In the genomic region with DNA sequence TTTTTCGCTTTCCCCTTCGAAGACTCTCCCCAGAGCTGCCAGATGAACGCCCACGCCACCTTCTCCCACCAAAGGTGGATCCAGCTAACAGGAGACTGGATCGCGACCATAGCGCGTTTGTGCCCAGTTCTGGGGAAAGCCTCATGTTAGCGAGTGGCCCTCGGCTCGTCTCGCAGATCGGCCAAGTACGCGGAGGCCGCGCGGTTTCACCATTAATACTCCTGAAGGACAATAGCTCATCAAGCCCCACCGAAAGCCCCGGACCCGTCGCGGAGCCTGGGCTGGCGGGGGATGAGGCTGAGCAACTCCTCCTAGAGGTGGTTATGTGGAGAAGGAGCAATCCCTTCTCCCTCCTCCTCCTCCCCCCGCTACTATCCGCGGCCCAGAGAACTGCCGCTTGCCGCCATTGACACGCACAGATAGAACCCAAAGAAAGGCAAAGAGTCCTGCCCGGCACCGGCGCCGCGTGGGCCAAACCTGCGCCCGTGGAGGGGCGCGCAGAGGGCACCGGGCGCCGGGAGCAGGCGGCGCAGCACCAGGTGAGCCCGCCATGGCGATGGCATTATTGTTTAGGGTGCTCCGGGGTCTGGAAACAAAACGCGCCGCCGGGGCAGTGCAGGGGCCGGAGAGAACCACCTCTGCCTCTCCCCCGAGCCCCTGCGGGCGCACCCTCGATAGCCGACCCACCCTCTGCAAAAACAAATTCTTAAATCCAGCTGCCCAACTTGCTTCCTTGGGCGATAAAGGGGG, we compare ENCODE assay signal across 9 cellular contexts. TPM values are rescaled to one million over a fixed set of nuclear protein-coding genes. Genes with fewer than 3 reads are reported as not detected.
DNase-seq lines count a peak whose midpoint lies in the region; ATAC-seq and TF ChIP-seq lines count a peak whose summit lies in the region.
"Had no signal": no experiment of that assay in that cellular context is flagged by ENCODE, and none has a peak within 500 bp of the region (broad histone marks: within the 10 kb centered on the region; RNA-seq: fewer than 3 reads in every experiment).

MACROH2A2 (plus strand) TSS at position 385 of the 750 bp plus-strand sequence. CDS start 22,813 bp downstream, outside the sequence.

- no peak for TF ChIP-seq EP300 in stomach (IDR thresholded peaks at IDR 0.05)

- no peaks in the 10 kb centered on the region for H3K36me3 Mint-ChIP-seq in T-helper 17 cell (ENCODE audit: low read depth)

- peaks cover 80% of the 10 kb centered on the region for H3K27me3 ChIP-seq in HUES48 (ENCODE audit: control insufficient read depth, insufficient read depth, low read length)
- no peaks in the 10 kb centered on the region for H3K27me3 ChIP-seq in endocrine pancreas (ENCODE audit: control insufficient read depth, insufficient read depth, low read length)
- H3K27me3 ChIP-seq in lower lobe of right lung (ENCODE audit: low read depth): peaks cover 29% of the 10 kb centered on the region
- H3K27me3 ChIP-seq in stomach: peaks cover 0 to 41% (median 30%) of the 10 kb centered on the region in 3 donors

- H3K36me3 ChIP-seq in HUES48 (ENCODE audit: control insufficient read depth, insufficient read depth, low read length) (no peaks in the 10 kb centered on the region), endocrine pancreas (ENCODE audit: control insufficient read depth, insufficient read depth, low read length) (no peaks in the 10 kb centered on the region), lower lobe of right lung (no peaks in the 10 kb centered on the region), stomach (no peaks in the 10 kb centered on the region)

- H3K4me1 ChIP-seq in HUES48 (ENCODE audit: control insufficient read depth, insufficient read depth, low read length) (peaks cover 12% of the 10 kb centered on the region), endocrine pancreas (ENCODE audit: control insufficient read depth, insufficient read depth, low read length) (peaks cover 1% of the 10 kb centered on the region), lower lobe of right lung (peaks cover 8% of the 10 kb centered on the region), stomach (peaks cover 16 to 25% (median 22%) of the 10 kb centered on the region in 4 donors)

- intact Hi-C loops in lower lobe of right lung (cut with DNase I) (no loop called here), stomach (cut with DNase I; ENCODE audit: low total_unique reads) (no loop called here)

- peak within 1 kb of the TSS; percentile 49 for H3K27ac Mint-ChIP-seq in T-helper 17 cell

- H3K4me3 Mint-ChIP-seq in T-helper 17 cell: peak within 1 kb of the TSS; percentile 90

- H3K9me3 ChIP-seq in HUES48 (ENCODE audit: control insufficient read depth, insufficient read depth, low read length): no peaks in the 10 kb centered on the region
- H3K9me3 ChIP-seq in T-helper 17 cell (ENCODE audit: control insufficient read depth, low read length, poor library complexity, severe bottlenecking): no peaks in the 10 kb centered on the region
- H3K9me3 ChIP-seq in endocrine pancreas (ENCODE audit: control insufficient read depth, low read length): no peaks in the 10 kb centered on the region
- no peaks in the 10 kb centered on the region for H3K9me3 ChIP-seq in lower lobe of right lung
- no peaks in the 10 kb centered on the region for H3K9me3 ChIP-seq in stomach

- WGBS in stomach, 5 donors: 1 to 3% (median 1%) methylated on average over 38 to 58 of the region's 58 CpGs

- no peak for TF ChIP-seq POLR2A in stomach (IDR thresholded peaks at IDR 0.05)

- peaks cover 12% of the 10 kb centered on the region for H3K4me1 Mint-ChIP-seq in T-helper 17 cell

- peaks cover 41% of the 10 kb centered on the region for H3K27me3 Mint-ChIP-seq in T-helper 17 cell

- DNase-seq in T-helper 17 cell (no peak), lower lobe of right lung (peak; percentile 53), stomach (peak; percentile 43)
- no peak for DNase-seq in NK-92 treated with Interleukin-12 subunit alpha and Interleukin-12 subunit beta, amount 100 ng/mL, for 24 hours (lab: John Stamatoyannopoulos, UW)

- H3K9ac ChIP-seq in HUES48 (ENCODE audit: low read depth, low read length): peak within 1 kb of the TSS; percentile 82
- H3K9ac ChIP-seq in endocrine pancreas (ENCODE audit: control insufficient read depth, insufficient read depth, low read length): peak within 1 kb of the TSS; percentile 73
- H3K9ac ChIP-seq: KMS-11 had no signal

- peak; percentile 62 for ATAC-seq in T-helper 17 cell
- peak; percentile 85 to 89 for ATAC-seq in lower lobe of right lung
- ATAC-seq in GM18861 (IDR thresholded peaks at IDR 0.05; ENCODE audit: unreplicated experiment): no peak

- H3K27ac ChIP-seq in C4-2B (peak within 1 kb of the TSS; percentile 9; the same call in 1 of the 2 replicates), HUES48 (ENCODE audit: low read depth, low read length) (peak within 1 kb of the TSS; percentile 80), lower lobe of right lung (peak within 1 kb of the TSS; percentile 49), stomach (peak within 1 kb of the TSS; percentile 49 to 78 (median 67))
- H3K27ac ChIP-seq: KMS-11 had no signal

- TF ChIP-seq CTCF in C4-2B (conservative IDR thresholded peaks at IDR 0.05): peak; percentile 41
- TF ChIP-seq CTCF in lower lobe of right lung (IDR thresholded peaks at IDR 0.05): peak; percentile 28
- peak in 1 of 7 experiments; percentile 13 for TF ChIP-seq CTCF in stomach (IDR thresholded peaks at IDR 0.05)

- H3K4me3 ChIP-seq in HUES48 (ENCODE audit: low read depth, low read length): peak within 1 kb of the TSS; percentile 84
- H3K4me3 ChIP-seq in endocrine pancreas (ENCODE audit: control insufficient read depth, insufficient read depth, low read length): peak within 1 kb of the TSS; percentile 68
- peak within 1 kb of the TSS; percentile 72 for H3K4me3 ChIP-seq in lower lobe of right lung
- H3K4me3 ChIP-seq in stomach: peak within 1 kb of the TSS; percentile 59 to 91 (median 80)

RNA-seq across cellular contexts. Expression of gene MACROH2A2, which starts in this region (rescaled TPM):
- 1 to 10 TPM; 2.7 to 4.9 TPM for total RNA-seq in T-helper 17 cell
- 6.6 TPM for total RNA-seq in lower lobe of right lung
- 10 to 100 TPM in 2 of 5 donors, 1 to 10 TPM in 3; 6.7 to 19.3 (median 9.8) TPM for total RNA-seq in stomach
- polyA plus RNA-seq in stomach: 10 to 100 TPM in 1 of 3 donors, 1 to 10 TPM in 2; 7.7 to 12.7 (median 9.8) TPM

Comparison
In these comparisons a context has a peak if more than half of its experiments do, and no peak if none do; other contexts are left out.
1. H3K27ac ChIP-seq: peak in every context shown above with its lines; median percentile 80 in HUES48; 67 in stomach; 49 in lower lobe of right lung; 9 in C4-2B.
2. DNase-seq: peak in lower lobe of right lung (single experiment) and stomach (single experiment); none in T-helper 17 cell (0 of 3) and NK-92 treated with Interleukin-12 subunit alpha and Interleukin-12 subunit beta, amount 100 ng/mL, for 24 hours (single experiment).
3. Peak in every context shown above with its lines, with median percentiles within 50 percentile points of each other: H3K4me3 ChIP-seq.